12 cellular contexts compared by ENCODE assay signal in the genomic region with DNA sequence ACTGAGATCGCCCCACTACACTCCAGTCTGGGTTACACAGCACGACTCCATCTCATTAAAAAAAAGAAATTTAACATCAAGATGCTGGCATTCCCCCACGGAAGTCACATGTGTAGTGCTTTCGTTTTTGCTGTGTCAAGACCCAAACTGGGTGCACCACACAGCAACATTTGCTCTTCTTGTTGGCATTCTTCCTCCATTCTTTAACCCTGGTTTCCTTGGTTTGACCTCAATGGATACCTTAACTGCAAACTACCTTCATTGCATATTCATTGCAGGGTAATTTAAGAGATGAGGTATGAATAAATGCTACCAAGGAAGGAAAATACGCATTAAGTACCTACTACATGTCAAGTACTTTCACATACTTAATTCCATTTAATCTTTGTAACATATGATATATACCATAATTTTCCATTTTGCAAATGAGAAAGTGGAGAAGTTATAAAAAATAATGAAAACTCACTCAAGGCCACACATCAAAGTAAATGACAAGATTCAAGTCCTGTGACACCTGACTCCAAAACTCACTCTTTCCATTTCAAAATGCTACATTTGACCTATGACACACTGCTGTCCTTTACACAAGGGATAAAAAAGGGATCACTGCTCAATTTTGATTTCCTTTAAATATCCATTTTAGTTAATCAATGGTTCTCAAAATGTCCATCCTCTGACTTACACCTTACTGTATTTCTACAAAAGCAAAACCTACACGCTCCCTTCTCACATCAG. TPM values are rescaled to one million over a fixed set of nuclear protein-coding genes. Genes with fewer than 3 reads are reported as not detected.
A peak's percentile ranks its signal among the peaks of the same experiment; 100 is the strongest.
DNase-seq lines count a peak whose midpoint lies in the region; ATAC-seq lines count a peak whose summit lies in the region.
"Had no signal": no experiment of that assay in that cellular context is flagged by ENCODE, and none has a peak within 500 bp of the region (broad histone marks: within the 10 kb centered on the region; RNA-seq: fewer than 3 reads in every experiment).

No MANE protein-coding gene starts in this region.

- H3K9me3 ChIP-seq in MG63: no peaks in the 10 kb centered on the region
- H3K9me3 ChIP-seq: A549, upper lobe of right lung had no signal

- no peaks in the 10 kb centered on the region for H3K27me3 ChIP-seq in MG63
- H3K27me3 ChIP-seq: cardiac muscle cell, upper lobe of right lung had no signal

- H3K36me3 Mint-ChIP-seq in activated T-helper 17 cell treated with anti-CD3 and anti-CD28 coated beads, Interleukin-2, amount 50 U/mL, for 72 hours (ENCODE audit: low read depth): peaks cover 81% of the 10 kb centered on the region

- H3K36me3 ChIP-seq in MG63: peaks cover 24% of the 10 kb centered on the region

- peak; percentile 30 to 50 for DNase-seq in activated CD4-positive, alpha-beta T cell treated with anti-CD3 and anti-CD28 coated beads for 4 hours
- no peak for DNase-seq in activated CD4-positive, alpha-beta T cell treated with anti-CD3 and anti-CD28 coated beads for 1 hour
- peak; percentile 43 for DNase-seq in stimulated activated naive CD4-positive, alpha-beta T cell treated with Interleukin-2 at 50 U/mL for 16 hours (lab: John Stamatoyannopoulos, UW)
- DNase-seq in DMS53 (lab: John Stamatoyannopoulos, UW) (no peak), MG63 (no peak), NCI-H1436 treated with DMSO at 0.1 percent for 48 hours (lab: John Stamatoyannopoulos, UW) (no peak)
- DNase-seq: GOT3 had no signal

- H3K4me3 ChIP-seq in MG63: no peak overlapping the region
- H3K4me3 ChIP-seq: A549, cardiac muscle cell, upper lobe of right lung had no signal

- H3K9me3 Mint-ChIP-seq in activated T-helper 17 cell treated with anti-CD3 and anti-CD28 coated beads, Interleukin-2, amount 50 U/mL, for 72 hours: no peaks in the 10 kb centered on the region

- H3K4me3 Mint-ChIP-seq in activated T-helper 17 cell treated with anti-CD3 and anti-CD28 coated beads, Interleukin-2, amount 50 U/mL, for 72 hours: peak overlapping the region; percentile 90

- ATAC-seq in HG03139 (IDR thresholded peaks at IDR 0.05; ENCODE audit: unreplicated experiment): peak; percentile 30
- peak; percentile 55 for ATAC-seq in activated T-helper 17 cell treated with anti-CD3 and anti-CD28 coated beads, Interleukin-2, amount 50 U/mL, for 72 hours (replicated peaks)
- ATAC-seq: A549, upper lobe of right lung had no signal

- peak overlapping the region; percentile 98 for H3K27ac Mint-ChIP-seq in activated T-helper 17 cell treated with anti-CD3 and anti-CD28 coated beads, Interleukin-2, amount 50 U/mL, for 72 hours

- H3K4me1 Mint-ChIP-seq in activated T-helper 17 cell treated with anti-CD3 and anti-CD28 coated beads, Interleukin-2, amount 50 U/mL, for 72 hours: peaks cover 81% of the 10 kb centered on the region

- no peaks in the 10 kb centered on the region for H3K27me3 Mint-ChIP-seq in activated T-helper 17 cell treated with anti-CD3 and anti-CD28 coated beads, Interleukin-2, amount 50 U/mL, for 72 hours

RNA-seq across cellular contexts. Expression of a gene that starts 59.2 kb away (rescaled TPM):
- total RNA-seq in activated T-helper 17 cell treated with anti-CD3 and anti-CD28 coated beads, Interleukin-2, amount 50 U/mL, for 72 hours: 100 to 1,000 TPM; 212 to 231 TPM
- total RNA-seq in MG63 (2014; rRNA removed; shearing (Covaris generic); ENCODE audit: low replicate concordance): 82.1 and 113 TPM in 2 replicates

Comparison
In these comparisons a context has a peak if more than half of its experiments do, and no peak if none do; other contexts are left out.
1. DNase-seq: peak in activated CD4-positive, alpha-beta T cell treated with anti-CD3 and anti-CD28 coated beads for 4 hours (2 of 2) and stimulated activated naive CD4-positive, alpha-beta T cell treated with Interleukin-2 at 50 U/mL for 16 hours (single experiment); none in activated CD4-positive, alpha-beta T cell treated with anti-CD3 and anti-CD28 coated beads for 1 hour (single experiment), DMS53 (single experiment), MG63 (single experiment) and NCI-H1436 treated with DMSO at 0.1 percent for 48 hours (single experiment).